Comparison of ENCODE assay signal across 1 cellular context in the genomic region with DNA sequence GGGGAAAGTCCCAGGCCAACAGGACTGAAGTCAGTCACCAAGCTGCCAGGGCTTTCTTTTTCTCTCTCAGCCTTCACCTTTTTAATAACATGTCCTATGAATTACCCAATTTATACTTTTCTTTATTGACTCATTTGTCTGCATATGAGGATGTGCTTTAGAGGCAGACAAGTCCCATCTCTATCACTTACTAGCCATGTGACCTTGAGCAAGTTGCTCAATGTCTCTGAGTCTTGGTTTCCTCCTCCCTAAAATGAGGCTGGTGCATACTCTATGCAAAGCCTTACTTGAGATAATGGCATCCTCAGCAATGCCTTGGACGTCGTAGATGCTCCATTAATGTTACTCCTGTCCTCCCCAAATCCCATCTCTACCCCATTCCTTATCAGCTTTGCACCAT.
TF ChIP-seq lines count a peak whose summit lies in the region.

No MANE protein-coding gene starts in this region.

TF ChIP-seq in H1, 55 proteins besides CTCF, POLR2A, EP300 and RAD21:
- TF ChIP-seq EZH2 (IDR thresholded peaks at IDR 0.05; ENCODE audit: low read depth, low read length, severe bottlenecking) = no peak
